1 cellular context compared by ENCODE assay signal in genomic region chr16:67857547-67858233, GRCh38.
TF ChIP-seq lines count a peak whose summit lies in the region.

No MANE protein-coding gene starts in this region.

TF ChIP-seq in HepG2, 621 proteins besides CTCF, POLR2A, EP300 and RAD21 (continues in another document):
- peak; percentile 93 for TF ChIP-seq RFX3 (CRISPR knock-in tag; IDR thresholded peaks at IDR 0.05)
- no peak for TF ChIP-seq ZMYM2 (CRISPR knock-in tag; IDR thresholded peaks at IDR 0.05)
- TF ChIP-seq SYNCRIP (IDR thresholded peaks at IDR 0.05; ENCODE audit: insufficient read depth, low read depth, low read length), result no peak
- TF ChIP-seq SIN3B (IDR thresholded peaks at IDR 0.05; ENCODE audit: low read length), result no peak
- TF ChIP-seq ZFY (CRISPR knock-in tag; IDR thresholded peaks at IDR 0.05), result 0 out of 2 replicates have a peak, but pooled peaks have one; percentile 25
- TF ChIP-seq STAT5B (CRISPR knock-in tag; IDR thresholded peaks at IDR 0.05), result no peak
- no peak for TF ChIP-seq ZBTB3 (CRISPR knock-in tag; IDR thresholded peaks at IDR 0.05; ENCODE audit: borderline replicate concordance, low read depth)
- TF ChIP-seq MYPOP (CRISPR knock-in tag; IDR thresholded peaks at IDR 0.05), result peak; percentile 52; the same call in 1 of the 2 replicates
- no peak; the same call in 1 of the 2 replicates for TF ChIP-seq ZNF609 (CRISPR knock-in tag; IDR thresholded peaks at IDR 0.05; ENCODE audit: borderline replicate concordance)
- no peak for TF ChIP-seq HOXA9 (CRISPR knock-in tag; IDR thresholded peaks at IDR 0.05; ENCODE audit: borderline replicate concordance)
- no peak for TF ChIP-seq FOXC1 (CRISPR knock-in tag; IDR thresholded peaks at IDR 0.05; ENCODE audit: borderline replicate concordance)
- no peak for TF ChIP-seq NFIB (CRISPR knock-in tag; IDR thresholded peaks at IDR 0.05; ENCODE audit: borderline replicate concordance)
- TF ChIP-seq MLLT10 (CRISPR knock-in tag; IDR thresholded peaks at IDR 0.05), result no peak
- TF ChIP-seq MBNL3 (CRISPR knock-in tag; conservative IDR thresholded peaks at IDR 0.05), result no peak
- TF ChIP-seq ZNF326 (CRISPR knock-in tag; IDR thresholded peaks at IDR 0.05; ENCODE audit: borderline replicate concordance), result no peak
- TF ChIP-seq NFE2L1 (CRISPR knock-in tag; IDR thresholded peaks at IDR 0.05; ENCODE audit: borderline replicate concordance), result no peak
- TF ChIP-seq ZNF781 (CRISPR knock-in tag; IDR thresholded peaks at IDR 0.05; ENCODE audit: borderline replicate concordance, not compliant biosample characterization), result no peak
- peak; percentile 69; the same call in 1 of the 2 replicates for TF ChIP-seq ETV5 (CRISPR knock-in tag; IDR thresholded peaks at IDR 0.05; ENCODE audit: borderline replicate concordance)
- no peak for TF ChIP-seq MTA1 (CRISPR knock-in tag; IDR thresholded peaks at IDR 0.05; ENCODE audit: borderline replicate concordance)
- no peak for TF ChIP-seq FOXO4 (CRISPR knock-in tag; conservative IDR thresholded peaks at IDR 0.05)
- no peak for TF ChIP-seq MAF1 (CRISPR knock-in tag; IDR thresholded peaks at IDR 0.05; ENCODE audit: borderline replicate concordance)
- no peak for TF ChIP-seq ZNF329 (CRISPR knock-in tag; IDR thresholded peaks at IDR 0.05; ENCODE audit: low read depth)
- no peak for TF ChIP-seq ZNF670 (CRISPR knock-in tag; IDR thresholded peaks at IDR 0.05; ENCODE audit: borderline replicate concordance)
- TF ChIP-seq ZNF20 (CRISPR knock-in tag; IDR thresholded peaks at IDR 0.05), result no peak
- TF ChIP-seq PRMT3 (CRISPR knock-in tag; IDR thresholded peaks at IDR 0.05; ENCODE audit: borderline replicate concordance, low read depth), result no peak
- no peak for TF ChIP-seq ZNF564 (CRISPR knock-in tag; IDR thresholded peaks at IDR 0.05)
- no peak for TF ChIP-seq KMT2B (CRISPR knock-in tag; IDR thresholded peaks at IDR 0.05)
- no peak for TF ChIP-seq PREB (CRISPR knock-in tag; IDR thresholded peaks at IDR 0.05)
- no peak for TF ChIP-seq GMEB2 (CRISPR knock-in tag; IDR thresholded peaks at IDR 0.05; ENCODE audit: low read depth)
- no peak for TF ChIP-seq AHDC1 (CRISPR knock-in tag; IDR thresholded peaks at IDR 0.05; ENCODE audit: borderline replicate concordance)
- TF ChIP-seq DRAP1 (CRISPR knock-in tag; IDR thresholded peaks at IDR 0.05), result no peak
- TF ChIP-seq NFAT5 (CRISPR knock-in tag; IDR thresholded peaks at IDR 0.05), result no peak
- TF ChIP-seq ZBTB26 (CRISPR knock-in tag; IDR thresholded peaks at IDR 0.05; ENCODE audit: borderline replicate concordance), result no peak
- TF ChIP-seq JUNB (CRISPR knock-in tag; IDR thresholded peaks at IDR 0.05; ENCODE audit: borderline replicate concordance), result no peak
- TF ChIP-seq ZNF605 (CRISPR knock-in tag; IDR thresholded peaks at IDR 0.05), result peak; percentile 75; the same call in 1 of the 2 replicates
- no peak for TF ChIP-seq KDM1A (CRISPR knock-in tag; IDR thresholded peaks at IDR 0.05)
